In the genomic region with DNA sequence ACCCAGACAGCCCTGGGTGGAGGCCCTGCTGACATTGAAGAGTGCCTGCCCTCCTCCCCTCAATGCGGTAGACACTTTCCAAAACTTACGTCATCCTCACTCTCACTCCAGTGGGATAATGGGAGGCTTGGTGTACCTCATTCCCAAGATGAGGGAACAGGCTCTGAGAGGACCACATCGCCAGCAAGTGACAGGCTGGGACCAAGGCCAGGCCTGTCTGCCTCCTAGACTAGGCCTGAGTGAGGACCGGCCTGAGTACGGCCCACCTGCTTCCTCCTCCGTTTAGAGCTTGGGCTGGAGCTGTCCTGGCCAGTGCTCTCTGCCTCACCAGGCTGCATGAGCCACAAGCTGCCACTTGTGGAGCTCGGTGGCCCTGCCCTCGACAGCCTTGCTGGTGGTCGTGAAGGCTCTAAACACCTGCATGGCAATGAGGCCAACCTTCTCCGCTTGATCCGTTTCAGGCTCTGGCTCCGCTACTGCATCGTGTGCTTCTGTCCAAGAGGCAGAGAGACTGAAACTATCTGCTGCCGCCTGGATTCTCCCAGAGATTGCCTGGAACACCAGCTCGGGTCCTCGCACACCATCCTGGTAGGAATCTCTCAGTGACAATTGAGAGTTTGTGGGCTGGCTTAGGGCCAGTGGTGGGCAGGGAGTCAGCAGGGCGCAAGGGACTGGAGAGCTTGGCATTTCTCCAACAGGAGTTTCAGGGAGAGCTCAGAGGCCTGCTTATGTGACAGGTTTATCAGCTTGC, we compare ENCODE assay signal across 11 cellular contexts. TPM values are rescaled to one million over a fixed set of nuclear protein-coding genes. Genes with fewer than 3 reads are reported as not detected.
DNase-seq lines count a peak whose midpoint lies in the region; ATAC-seq, FAIRE-seq and TF ChIP-seq lines count a peak whose summit lies in the region.
"Had no signal": no experiment of that assay in that cellular context is flagged by ENCODE, and none has a peak within 500 bp of the region (broad histone marks: within the 10 kb centered on the region; RNA-seq: fewer than 3 reads in every experiment).

No MANE protein-coding gene starts in this region.

- H3K36me3 ChIP-seq in esophagus muscularis mucosa (peaks cover 17 to 38% (median 25%) of the 10 kb centered on the region in 4 donors), pancreas (no peaks in the 10 kb centered on the region)
- H3K36me3 ChIP-seq: HAP-1 had no signal

- no peak for TF ChIP-seq EP300 in esophagus muscularis mucosa (IDR thresholded peaks at IDR 0.05)

- H3K9me3 ChIP-seq in esophagus muscularis mucosa (no peaks in the 10 kb centered on the region), pancreas (no peaks in the 10 kb centered on the region)
- H3K9me3 ChIP-seq: HAP-1 had no signal

- WGBS in esophagus muscularis mucosa = 34% methylated on average over 16 of the region's 17 CpGs
- WGBS in pancreas, 2 donors = 51 to 55% methylated on average over 17 of the region's 17 CpGs

- H3K4me1 ChIP-seq in esophagus muscularis mucosa (peaks cover 18 to 28% (median 26%) of the 10 kb centered on the region in 4 donors), pancreas (peaks cover 0 to 19% (median 8%) of the 10 kb centered on the region in 3 donors)

- intact Hi-C loops in esophagus muscularis mucosa (cut with DNase I) = no loop called here
- intact Hi-C loops in pancreas (cut with DNase I) = no loop called here

- DNase-seq in GM03348 (ENCODE audit: low spot score) (peak; percentile 31), NCI-H345 (lab: John Stamatoyannopoulos, UW) (peak; percentile 89), esophagus muscularis mucosa (ENCODE audit: extremely low spot score) (no peak), pancreas (peak in 3 of 6 donors; percentile 59 to 67 (median 66)), SKM-1 (lab: John Stamatoyannopoulos, UW; ENCODE audit: unreplicated experiment) (no peak), activated gamma-delta T cell treated with Interleukin-2 at 50 U/mL for 16 hours (no peak)
- DNase-seq in stimulated activated CD8-positive, alpha-beta memory T cell treated with anti-CD3 and anti-CD28 coated beads, Interleukin-4, amount 100 ng/mL, for 48 hours = no peak
- DNase-seq: NCI-H1436 treated with DMSO at 0.1 percent for 48 hours, nephron progenitor cell had no signal

- H3K4me3 ChIP-seq in esophagus muscularis mucosa = peak overlapping the region; percentile 11 to 31 (median 29)
- no peak overlapping the region for H3K4me3 ChIP-seq in pancreas
- H3K4me3 ChIP-seq: HAP-1 had no signal

- no peak for TF ChIP-seq POLR2A in esophagus muscularis mucosa (IDR thresholded peaks at IDR 0.05; ENCODE audit: low read depth)

- no peaks in the 10 kb centered on the region for H3K27me3 ChIP-seq in esophagus muscularis mucosa
- H3K27me3 ChIP-seq in pancreas = no peaks in the 10 kb centered on the region

- ATAC-seq in pancreas (peak; percentile 30 to 46 (median 38)), HG02642 (IDR thresholded peaks at IDR 0.05; ENCODE audit: poor library complexity, unreplicated experiment) (no peak)

- H3K27ac ChIP-seq in esophagus muscularis mucosa (replicated peaks in 1 of 4) = peak overlapping the region; percentile 71 to 83 (median 80)
- peak overlapping the region in 3 of 4 donors; percentile 37 to 66 (median 38) for H3K27ac ChIP-seq in pancreas

- TF ChIP-seq CTCF in esophagus muscularis mucosa (IDR thresholded peaks at IDR 0.05) (no peak), pancreas (IDR thresholded peaks at IDR 0.05) (no peak)

- FAIRE-seq in pancreas (lab: Jason Lieb, UNC) = no peak

RNA-seq across cellular contexts. Expression of a gene that starts 9.5 kb away (rescaled TPM):
- total RNA-seq in esophagus muscularis mucosa (10 to 100 TPM; 11.3 to 22.1 (median 18.1) TPM), pancreas (10 to 100 TPM in 3 of 6 donors, 1 to 10 TPM in 3; 8.3 to 20.2 (median 9.8) TPM)
- polyA plus RNA-seq in pancreas = 100 to 1,000 TPM; 101 to 106 TPM

RNA-seq across cellular contexts. Expression of a gene that starts 19.6 kb away (rescaled TPM):
- total RNA-seq in esophagus muscularis mucosa (1 to 10 TPM; 2.1 to 5.0 (median 3.1) TPM), pancreas (10 to 100 TPM; 23.5 to 60.1 (median 42.8) TPM)
- polyA plus RNA-seq in pancreas = 100 to 1,000 TPM in 1 of 2 donors, 10 to 100 TPM in 1; 92.9 to 195 TPM

RNA-seq across cellular contexts. Expression of a gene that starts 27.6 kb away (rescaled TPM):
- total RNA-seq in esophagus muscularis mucosa = 100 to 1,000 TPM in 1 of 4 donors, 10 to 100 TPM in 3; 63.8 to 110 (median 87.6) TPM
- 10 to 100 TPM; 15.9 to 36.1 (median 27.8) TPM for total RNA-seq in pancreas
- polyA plus RNA-seq in pancreas = 10 to 100 TPM; 30.6 to 58.1 TPM

RNA-seq across cellular contexts. Expression of a gene that starts 28.5 kb away (rescaled TPM):
- total RNA-seq in esophagus muscularis mucosa (100 to 1,000 TPM in 3 of 4 donors, 10 to 100 TPM in 1; 93.4 to 202 (median 160) TPM), pancreas (10 to 100 TPM; 41.0 to 55.2 (median 46.3) TPM)
- polyA plus RNA-seq in pancreas = 10 to 100 TPM; 39.9 to 41.1 TPM

Comparison
In these comparisons a context has a peak if more than half of its experiments do, and no peak if none do; other contexts are left out.
1. DNase-seq: peak in GM03348 (single experiment) and NCI-H345 (single experiment); none in esophagus muscularis mucosa (single experiment), stimulated activated CD8-positive, alpha-beta memory T cell treated with anti-CD3 and anti-CD28 coated beads, Interleukin-4, amount 100 ng/mL, for 48 hours (single experiment), SKM-1 (single experiment) and activated gamma-delta T cell treated with Interleukin-2 at 50 U/mL for 16 hours (single experiment).
2. H3K4me3 ChIP-seq: peak in esophagus muscularis mucosa (4 of 4); none in pancreas (0 of 4).
3. RNA of a gene that starts 19.6 kb away (total RNA-seq): 23.5 to 60.1 TPM in pancreas; 2.1 to 5.0 TPM in esophagus muscularis mucosa; every median in the first group is over 4 times any median in the second.